Comparison of ENCODE assay signal across 23 cellular contexts in the genomic region with DNA sequence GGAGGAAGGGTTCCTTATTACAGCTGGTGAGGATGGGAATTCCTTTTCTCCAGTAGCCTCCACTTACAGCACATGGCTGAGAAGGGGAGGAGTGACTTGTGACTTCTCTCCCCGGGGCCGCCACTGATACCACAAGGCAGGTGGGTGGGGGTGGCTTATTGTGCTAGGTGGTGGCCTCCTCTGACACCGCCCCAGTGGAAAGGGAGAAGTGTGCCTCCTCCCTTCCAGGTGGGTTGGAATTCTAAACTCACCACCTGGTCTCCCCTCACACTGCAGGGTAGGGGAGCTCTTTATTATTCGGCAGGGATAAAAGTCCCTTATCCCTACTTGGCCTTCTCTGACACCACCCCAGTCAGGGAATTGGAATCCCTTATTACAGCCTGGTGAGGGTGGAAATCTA.
"Had no signal": no experiment of that assay in that cellular context is flagged by ENCODE, and none has a peak within 500 bp of the region (broad histone marks: within the 10 kb centered on the region; RNA-seq: fewer than 3 reads in every experiment).

No MANE protein-coding gene starts in this region.

- H3K9me3 ChIP-seq: left ventricle myocardium inferior, lower lobe of right lung, ovary, right atrium auricular region, sigmoid colon, tibial artery, upper lobe of left lung, uterus had no signal

- H3K27me3 Mint-ChIP-seq: natural killer cell treated with Interleukin-12 subunit alpha and Interleukin-12 subunit beta and Interleukin-15 and Interleukin-18, amount 100 ng/mL, for 72 hours; stimulated activated naive CD8-positive, alpha-beta T cell treated with anti-CD3 and anti-CD28 coated beads, Interleukin-15, Interleukin-2, amounts not matched to agents 100 ng/mL and 50 ng/mL, for 24 hours had no signal

- H3K4me1 ChIP-seq: left ventricle myocardium inferior, lower lobe of right lung, neural progenitor cell, right atrium auricular region, sigmoid colon, upper lobe of left lung, uterus had no signal

- H3K27ac ChIP-seq: coronary artery, hepatocyte, left ventricle myocardium inferior, lower lobe of right lung, neural progenitor cell, ovary, right atrium auricular region, sigmoid colon, skin epidermis, tibial artery, upper lobe of left lung, uterus had no signal

- ATAC-seq: left cardiac atrium; lower lobe of right lung; natural killer cell treated with Interleukin-12 subunit alpha and Interleukin-12 subunit beta and Interleukin-15 and Interleukin-18, amount 100 ng/mL, for 72 hours had no signal

- H3K4me1 Mint-ChIP-seq: neural progenitor cell had no signal

- H3K4me3 ChIP-seq: coronary artery, hepatocyte, left ventricle myocardium inferior, lower lobe of right lung, neural progenitor cell, ovary, right atrium auricular region, sigmoid colon, skin epidermis, tibial artery, upper lobe of left lung, uterus had no signal

- H3K36me3 ChIP-seq: left ventricle myocardium inferior, lower lobe of right lung, neural progenitor cell, ovary, right atrium auricular region, sigmoid colon, tibial artery, upper lobe of left lung, uterus had no signal

- DNase-seq: effector CD4-positive, alpha-beta T cell; foreskin melanocyte; head of caudate nucleus; kidney; left cardiac atrium; left ventricle myocardium inferior; lower lobe of right lung; midbrain; nucleus accumbens; ovary; sigmoid colon; stimulated activated CD4-positive, alpha-beta T cell treated with anti-CD3 and anti-CD28 coated beads, Interleukin-2, amount 100 ng/mL, for 48 hours; tibial artery; upper lobe of left lung; uterus had no signal

- H3K9me3 Mint-ChIP-seq: memory B cell; natural killer cell treated with Interleukin-12 subunit alpha and Interleukin-12 subunit beta and Interleukin-15 and Interleukin-18, amount 100 ng/mL, for 72 hours; neural progenitor cell; stimulated activated naive CD8-positive, alpha-beta T cell treated with anti-CD3 and anti-CD28 coated beads, Interleukin-15, Interleukin-2, amounts not matched to agents 100 ng/mL and 50 ng/mL, for 24 hours had no signal

- H3K4me3 Mint-ChIP-seq: memory B cell; natural killer cell treated with Interleukin-12 subunit alpha and Interleukin-12 subunit beta and Interleukin-15 and Interleukin-18, amount 100 ng/mL, for 72 hours; neural progenitor cell; stimulated activated naive CD8-positive, alpha-beta T cell treated with anti-CD3 and anti-CD28 coated beads, Interleukin-15, Interleukin-2, amounts not matched to agents 100 ng/mL and 50 ng/mL, for 24 hours had no signal

- H3K27ac Mint-ChIP-seq: memory B cell; natural killer cell treated with Interleukin-12 subunit alpha and Interleukin-12 subunit beta and Interleukin-15 and Interleukin-18, amount 100 ng/mL, for 72 hours; neural progenitor cell; stimulated activated naive CD8-positive, alpha-beta T cell treated with anti-CD3 and anti-CD28 coated beads, Interleukin-15, Interleukin-2, amounts not matched to agents 100 ng/mL and 50 ng/mL, for 24 hours had no signal

- H3K27me3 ChIP-seq: hepatocyte, neural progenitor cell, ovary, right atrium auricular region, sigmoid colon, tibial artery, upper lobe of left lung, uterus had no signal

- H3K36me3 Mint-ChIP-seq: natural killer cell treated with Interleukin-12 subunit alpha and Interleukin-12 subunit beta and Interleukin-15 and Interleukin-18, amount 100 ng/mL, for 72 hours; neural progenitor cell had no signal
